Comparison of ENCODE assay signal across 1 cellular context in genomic region chr18:43934322-43935050, GRCh38.
TF ChIP-seq lines count a peak whose summit lies in the region.

No MANE protein-coding gene starts in this region.

TF ChIP-seq in IMR-90, 13 proteins besides CTCF, POLR2A, EP300 and RAD21 (continued from another document):
- TF ChIP-seq MAZ (IDR thresholded peaks at IDR 0.05; ENCODE audit: borderline replicate concordance, low read depth, low read length) (no peak), FOS (IDR thresholded peaks at IDR 0.05; ENCODE audit: low read depth, low read length) (no peak), ELK1 (IDR thresholded peaks at IDR 0.05; ENCODE audit: borderline replicate concordance, low read depth, low read length) (no peak), MXI1 (IDR thresholded peaks at IDR 0.05; ENCODE audit: borderline replicate concordance, low read depth, low read length) (no peak), SMC3 (IDR thresholded peaks at IDR 0.05; ENCODE audit: low read depth, low read length) (no peak)
